ENCODE assay signal across 1 cellular context in genomic region chr6:161344640-161345039, GRCh38.
TF ChIP-seq lines count a peak whose summit lies in the region.

No MANE protein-coding gene starts in this region.

TF ChIP-seq in HepG2, 621 proteins besides CTCF, POLR2A, EP300 and RAD21:
- TF ChIP-seq SP2 (CRISPR knock-in tag; IDR thresholded peaks at IDR 0.05) (no peak), ZNF253 (CRISPR knock-in tag; IDR thresholded peaks at IDR 0.05; ENCODE audit: borderline replicate concordance) (no peak), ZNF530 (CRISPR knock-in tag; IDR thresholded peaks at IDR 0.05; ENCODE audit: low read depth) (no peak), THYN1 (CRISPR knock-in tag; IDR thresholded peaks at IDR 0.05; ENCODE audit: borderline replicate concordance, low read depth) (no peak)
